ENCODE assay signal across 20 cellular contexts in the genomic region with DNA sequence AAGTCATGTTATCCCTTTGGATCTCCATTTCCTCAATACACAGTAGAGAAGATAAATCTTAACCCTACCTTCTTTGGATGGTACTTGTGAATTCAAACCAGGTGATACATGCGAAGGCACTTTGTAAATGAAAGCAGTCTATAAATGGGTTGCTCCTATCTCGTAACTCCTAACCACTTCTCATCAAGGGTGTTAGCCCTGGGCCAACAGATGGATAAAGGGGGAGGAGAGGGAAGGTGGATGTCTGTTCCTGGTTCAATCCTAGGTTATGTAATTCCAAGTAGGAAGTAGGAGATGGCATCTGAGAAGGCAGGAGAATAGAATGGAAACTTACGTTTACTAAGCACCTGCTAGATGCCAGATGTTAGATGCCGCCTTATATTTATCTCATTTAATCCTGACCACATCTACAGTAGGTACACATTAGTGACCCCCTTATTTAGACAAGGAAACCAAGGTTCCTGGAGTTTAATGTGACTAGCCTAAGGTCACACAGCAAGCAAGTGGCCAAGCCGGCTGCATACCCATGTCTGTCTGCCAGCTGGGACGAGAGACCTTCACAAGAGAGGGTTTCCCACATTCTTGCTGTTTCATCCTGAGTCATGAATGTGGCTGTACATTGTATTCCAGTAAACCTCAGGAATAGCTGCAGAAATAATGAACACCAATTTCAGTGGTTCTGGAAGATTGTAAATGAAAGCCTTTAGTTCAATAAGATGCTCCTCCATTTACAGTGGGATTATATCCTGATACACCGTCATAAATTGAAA. TPM values are rescaled to one million over a fixed set of nuclear protein-coding genes. Genes with fewer than 3 reads are reported as not detected.
DNase-seq lines count a peak whose midpoint lies in the region; ATAC-seq, FAIRE-seq and TF ChIP-seq lines count a peak whose summit lies in the region.
"Had no signal": no experiment of that assay in that cellular context is flagged by ENCODE, and none has a peak within 500 bp of the region (broad histone marks: within the 10 kb centered on the region; RNA-seq: fewer than 3 reads in every experiment).

No MANE protein-coding gene starts in this region.

- H3K36me3 ChIP-seq in breast epithelium (no peaks in the 10 kb centered on the region), astrocyte (ENCODE audit: insufficient read depth, low read length) (no peaks in the 10 kb centered on the region)

- no peaks in the 10 kb centered on the region for H3K79me2 ChIP-seq in astrocyte (ENCODE audit: insufficient read depth, low read length)

- intact Hi-C loops in MCF 10A (cut with micrococcal nuclease), result no loop called here
- intact Hi-C loops in breast epithelium (cut with DNase I; ENCODE audit: low total_unique reads), result no loop called here

- H3K4me2 ChIP-seq in astrocyte (ENCODE audit: low read length), result no peak overlapping the region
- H3K4me2 ChIP-seq: PC-9 had no signal

- FAIRE-seq in astrocyte (lab: Jason Lieb, UNC), result no peak
- FAIRE-seq: A204.1, HepG2 had no signal

- TF ChIP-seq CTCF in MCF 10A (IDR thresholded peaks at IDR 0.05; ENCODE audit: unreplicated experiment), result no peak
- no peak for TF ChIP-seq CTCF in breast epithelium (IDR thresholded peaks at IDR 0.05)
- TF ChIP-seq CTCF in astrocyte (IDR thresholded peaks at IDR 0.05; ENCODE audit: insufficient read depth, low read depth, low read length), result no peak
- no peak for TF ChIP-seq CTCF in fibroblast of mammary gland (conservative IDR thresholded peaks at IDR 0.05; ENCODE audit: control insufficient read depth, insufficient read depth, low read depth, low read length)

- H2AFZ ChIP-seq in astrocyte (ENCODE audit: low read depth, low read length), result no peak overlapping the region
- H2AFZ ChIP-seq: PC-9 had no signal

- CTCF ChIA-PET in MCF 10A (lab: Yijun Ruan, JAX), result interaction anchor here (0.6 kb wide), 1 partner anchor 433 kb away, joined by 3 read pairs; no protein-coding TSS in a partner anchor

- no peaks in the 10 kb centered on the region for H3K36me3 Mint-ChIP-seq in MCF 10A (ENCODE audit: insufficient read depth, unreplicated experiment)
- H3K36me3 Mint-ChIP-seq in astrocyte (ENCODE audit: low read depth, unreplicated experiment), result no peaks in the 10 kb centered on the region
- H3K36me3 Mint-ChIP-seq: CD4-positive, CD25-positive, alpha-beta regulatory T cell had no signal

- no peak overlapping the region for H3K4me3 ChIP-seq in breast epithelium
- H3K4me3 ChIP-seq in astrocyte (ENCODE audit: insufficient read depth, low read depth, low read length), result no peak overlapping the region
- H3K4me3 ChIP-seq in fibroblast of mammary gland (ENCODE audit: control insufficient read depth, low read depth, low read length), result no peak overlapping the region
- H3K4me3 ChIP-seq: PC-9 had no signal

- H3K27ac ChIP-seq in breast epithelium (no peak overlapping the region), astrocyte (ENCODE audit: low read depth, low read length) (no peak overlapping the region), temporal lobe (ENCODE audit: low read depth, low read length) (peak overlapping the region; percentile 44)
- H3K27ac ChIP-seq: PC-9 had no signal

- no peak for ATAC-seq in activated CD4-positive, CD25-positive, alpha-beta regulatory T cell treated with anti-CD3 and anti-CD28 coated beads, Interleukin-2, amount 50 U/mL, for 24 hours
- ATAC-seq: HepG2 had no signal

- POLR2A ChIA-PET in MCF 10A (lab: Yijun Ruan, JAX), result no interaction called here

- TF ChIP-seq POLR2A in breast epithelium (IDR thresholded peaks at IDR 0.05), result no peak

- H3K27ac Mint-ChIP-seq in MCF 10A (ENCODE audit: low read depth, unreplicated experiment), result no peak overlapping the region
- H3K27ac Mint-ChIP-seq in astrocyte (ENCODE audit: unreplicated experiment), result peak overlapping the region; percentile 91
- H3K27ac Mint-ChIP-seq: CD4-positive, CD25-positive, alpha-beta regulatory T cell had no signal

- H3K9ac ChIP-seq in astrocyte (ENCODE audit: low read length), result no peak overlapping the region

- H3K9me3 ChIP-seq in breast epithelium (no peaks in the 10 kb centered on the region), astrocyte (ENCODE audit: insufficient read depth, low read depth, low read length) (no peaks in the 10 kb centered on the region)
- H3K9me3 ChIP-seq: BE2C had no signal

- H3K4me1 Mint-ChIP-seq in MCF 10A (ENCODE audit: insufficient read depth, unreplicated experiment) (no peaks in the 10 kb centered on the region), astrocyte (ENCODE audit: low read depth, unreplicated experiment) (peaks cover 35% of the 10 kb centered on the region)
- H3K4me1 Mint-ChIP-seq: CD4-positive, CD25-positive, alpha-beta regulatory T cell had no signal

- DNase-seq in MCF 10A (ENCODE audit: unreplicated experiment) (peak; percentile 6), breast epithelium (ENCODE audit: low spot score in 2 of 2) (no peak), astrocyte (ENCODE audit: low read depth) (no peak), fibroblast of mammary gland (ENCODE audit: low read depth) (peak; percentile 42), DMS153 treated with DMSO at 0.1 percent for 48 hours (lab: John Stamatoyannopoulos, UW; ENCODE audit: unreplicated experiment) (no peak), HUDEP-2 (lab: John Stamatoyannopoulos, UW; ENCODE audit: unreplicated experiment in 76 of 76) (no peak)
- DNase-seq: BE2C; CD4-positive, CD25-positive, alpha-beta regulatory T cell; COR-L47; DMS 273 treated with DMSO at 0.1 percent for 48 hours; GDM1; GOT3; KBM-7; NCI-H1417 treated with DMSO at 0.1 percent for 48 hours; NCI-H1930; PC-9 had no signal

- no peak overlapping the region for H3K4me3 Mint-ChIP-seq in MCF 10A (ENCODE audit: unreplicated experiment)
- no peak overlapping the region for H3K4me3 Mint-ChIP-seq in astrocyte (ENCODE audit: unreplicated experiment)
- H3K4me3 Mint-ChIP-seq: CD4-positive, CD25-positive, alpha-beta regulatory T cell had no signal

- BruUV-seq in MCF 10A (replicated peaks; lab: Mats Ljungman, UMichigan), result no TSS peak

- H3K4me1 ChIP-seq in breast epithelium (no peaks in the 10 kb centered on the region), astrocyte (ENCODE audit: insufficient read depth, low read length) (no peaks in the 10 kb centered on the region)
- H3K4me1 ChIP-seq: BE2C had no signal

- H3K9me3 Mint-ChIP-seq in MCF 10A (ENCODE audit: unreplicated experiment) (no peaks in the 10 kb centered on the region), astrocyte (ENCODE audit: unreplicated experiment) (no peaks in the 10 kb centered on the region)

- H3K27me3 Mint-ChIP-seq in MCF 10A (ENCODE audit: insufficient read depth, unreplicated experiment) (peaks cover 34% of the 10 kb centered on the region), astrocyte (ENCODE audit: low read depth, unreplicated experiment) (no peaks in the 10 kb centered on the region)

- no peaks in the 10 kb centered on the region for H4K20me1 ChIP-seq in astrocyte (ENCODE audit: insufficient read depth, low read length)

- no peaks in the 10 kb centered on the region for H3K27me3 ChIP-seq in breast epithelium
- no peaks in the 10 kb centered on the region for H3K27me3 ChIP-seq in astrocyte (ENCODE audit: insufficient read depth, low read length)
- H3K27me3 ChIP-seq: BE2C had no signal

RNA-seq across cellular contexts. Expression of gene ELAVL4, which starts 47.7 kb away (rescaled TPM):
- total RNA-seq in MCF 10A (2022) (not detected in 2 replicates), breast epithelium (not detected), astrocyte (not detected in 2 replicates), temporal lobe (78.2 TPM)
- total RNA-seq: CD4-positive, CD25-positive, alpha-beta regulatory T cell; HepG2; PC-9 had no signal

Comparison
In these comparisons a context has a peak if more than half of its experiments do, and no peak if none do; other contexts are left out.
1. DNase-seq: peak in MCF 10A (single experiment) and fibroblast of mammary gland (single experiment); none in breast epithelium (0 of 2), astrocyte (single experiment), DMS153 treated with DMSO at 0.1 percent for 48 hours (single experiment) and HUDEP-2 (0 of 76).
2. RNA of gene ELAVL4, which starts 47.7 kb away (total RNA-seq): 78.2 TPM in temporal lobe (single experiment); not detected in MCF 10A, not detected in breast epithelium and not detected in astrocyte; every median in the first group is over 10 times any median in the second.